Comparison of ENCODE assay signal across 1 cellular context in the genomic region with DNA sequence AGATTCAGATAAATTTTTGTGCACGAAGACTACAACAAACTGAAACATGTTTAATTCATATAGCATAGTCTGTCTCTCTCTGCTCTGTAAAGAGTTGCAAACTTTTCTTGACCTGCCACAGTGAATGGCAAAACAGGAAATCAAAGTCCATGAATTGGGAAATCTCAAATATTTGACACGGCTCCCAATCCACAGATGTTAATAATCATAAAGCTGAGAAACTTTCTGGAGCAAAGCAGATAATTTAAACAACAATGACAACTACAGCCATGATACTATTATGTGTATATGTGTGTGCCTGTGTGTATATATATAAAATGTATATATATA.
TF ChIP-seq lines count a peak whose summit lies in the region.

No MANE protein-coding gene starts in this region.

TF ChIP-seq in IMR-90, 13 proteins besides CTCF, POLR2A, EP300 and RAD21:
- TF ChIP-seq MXI1 (IDR thresholded peaks at IDR 0.05; ENCODE audit: borderline replicate concordance, low read depth, low read length) (no peak), CEBPB (IDR thresholded peaks at IDR 0.05; ENCODE audit: low read depth, low read length) (no peak), CHD1 (IDR thresholded peaks at IDR 0.05; ENCODE audit: low read depth, low read length) (no peak), BHLHE40 (IDR thresholded peaks at IDR 0.05; ENCODE audit: low read depth, low read length) (no peak), NFE2L2 (IDR thresholded peaks at IDR 0.05; ENCODE audit: low read depth, low read length) (no peak), RCOR1 (IDR thresholded peaks at IDR 0.05; ENCODE audit: insufficient replicate concordance, low read length) (no peak)
- TF ChIP-seq, protein P1, sequence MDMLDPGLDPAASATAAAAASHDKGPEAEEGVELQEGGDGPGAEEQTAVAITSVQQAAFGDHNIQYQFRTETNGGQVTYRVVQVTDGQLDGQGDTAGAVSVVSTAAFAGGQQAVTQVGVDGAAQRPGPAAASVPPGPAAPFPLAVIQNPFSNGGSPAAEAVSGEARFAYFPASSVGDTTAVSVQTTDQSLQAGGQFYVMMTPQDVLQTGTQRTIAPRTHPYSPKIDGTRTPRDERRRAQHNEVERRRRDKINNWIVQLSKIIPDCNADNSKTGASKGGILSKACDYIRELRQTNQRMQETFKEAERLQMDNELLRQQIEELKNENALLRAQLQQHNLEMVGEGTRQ (IDR thresholded peaks at IDR 0.05; ENCODE audit: low read depth, low read length): no peak
TF ChIP-seq in IMR-90: peak in this region for 0.
